22 cellular contexts compared by ENCODE assay signal in genomic region chr3:59754456-59754855, GRCh38.
"Had no signal": no experiment of that assay in that cellular context is flagged by ENCODE, and none has a peak within 500 bp of the region (broad histone marks: within the 10 kb centered on the region; RNA-seq: fewer than 3 reads in every experiment).

No MANE protein-coding gene starts in this region.

- H3K4me1 Mint-ChIP-seq: naive B cell had no signal

- H3K9me3 Mint-ChIP-seq: activated CD4-positive, alpha-beta memory T cell treated with anti-CD3 and anti-CD28 coated beads for 36 hours; activated T-cell treated with anti-CD3 and anti-CD28 coated beads, Interleukin-2, amount 50 U/mL, for 24 hours had no signal

- DNase-seq: activated CD4-positive, alpha-beta memory T cell treated with anti-CD3 and anti-CD28 coated beads for 36 hours; activated CD4-positive, alpha-beta T cell treated with anti-CD3 and anti-CD28 coated beads for 1 hour; activated naive CD4-positive, alpha-beta T cell treated with anti-CD3 and anti-CD28 coated beads, Interleukin-2, amount 50 U/mL, for 16 hours; activated T-cell treated with anti-CD3 and anti-CD28 coated beads, Interleukin-2, amount 50 U/mL, for 24 hours; amygdala; body of pancreas; caudate nucleus; colonic mucosa; effector CD4-positive, alpha-beta T cell; hippocampal formation; left lung; mammary epithelial cell; naive B cell; sigmoid colon; stimulated activated CD4-positive, alpha-beta T cell treated with anti-CD3 and anti-CD28 coated beads, Interleukin-12 subunit alpha, Interleukin-12 subunit beta, amount 100 ng/mL, for 4 hours; stimulated activated CD4-positive, alpha-beta T cell treated with anti-CD3 and anti-CD28 coated beads, Interleukin-4, amount 100 ng/mL, for 24 hours; stimulated activated naive CD8-positive, alpha-beta T cell treated with anti-CD3 and anti-CD28 coated beads, Interleukin-15, Interleukin-2, amounts not matched to agents 100 U/mL and 50 U/mL, for 24 hours; T1000 had no signal

- H3K9ac ChIP-seq: parathyroid adenoma had no signal

- H3K79me2 ChIP-seq: parathyroid adenoma had no signal

- H3K36me3 ChIP-seq: colonic mucosa, esophagus muscularis mucosa, left lung, neutrophil, sigmoid colon had no signal

- H3K27me3 Mint-ChIP-seq: activated CD4-positive, alpha-beta memory T cell treated with anti-CD3 and anti-CD28 coated beads for 36 hours; naive B cell had no signal

- H3K27me3 ChIP-seq: body of pancreas, colonic mucosa, esophagus muscularis mucosa, left lung, neutrophil, sigmoid colon had no signal

- H3K4me3 Mint-ChIP-seq: activated CD4-positive, alpha-beta memory T cell treated with anti-CD3 and anti-CD28 coated beads for 36 hours; activated T-cell treated with anti-CD3 and anti-CD28 coated beads, Interleukin-2, amount 50 U/mL, for 24 hours; naive B cell had no signal

- H3K27ac ChIP-seq: body of pancreas, colonic mucosa, esophagus muscularis mucosa, left lung, neutrophil, parathyroid adenoma, sigmoid colon, VCaP had no signal

- H3K9me3 ChIP-seq: body of pancreas, colonic mucosa, esophagus muscularis mucosa, left lung, neutrophil, sigmoid colon had no signal

- H3K4me3 ChIP-seq: body of pancreas, colonic mucosa, esophagus muscularis mucosa, left lung, sigmoid colon had no signal

- H3K36me3 Mint-ChIP-seq: activated CD4-positive, alpha-beta memory T cell treated with anti-CD3 and anti-CD28 coated beads for 36 hours had no signal

- ATAC-seq: body of pancreas; left lung; stimulated activated naive CD8-positive, alpha-beta T cell treated with anti-CD3 and anti-CD28 coated beads, Interleukin-15, Interleukin-2, amounts not matched to agents 100 U/mL and 50 U/mL, for 24 hours had no signal

- H3K27ac Mint-ChIP-seq: activated CD4-positive, alpha-beta memory T cell treated with anti-CD3 and anti-CD28 coated beads for 36 hours; activated T-cell treated with anti-CD3 and anti-CD28 coated beads, Interleukin-2, amount 50 U/mL, for 24 hours; naive B cell had no signal

- H3K4me1 ChIP-seq: colonic mucosa, esophagus muscularis mucosa, parathyroid adenoma, sigmoid colon had no signal

- H2AFZ ChIP-seq: parathyroid adenoma had no signal
